Comparison of ENCODE assay signal across 11 cellular contexts in genomic region chr22:38309614-38310517, GRCh38. TPM values are rescaled to one million over a fixed set of nuclear protein-coding genes. Genes with fewer than 3 reads are reported as not detected.
A peak's percentile ranks its signal among the peaks of the same experiment; 100 is the strongest.
DNase-seq lines count a peak whose midpoint lies in the region; ATAC-seq and TF ChIP-seq lines count a peak whose summit lies in the region.
"Had no signal": no experiment of that assay in that cellular context is flagged by ENCODE, and none has a peak within 500 bp of the region (broad histone marks: within the 10 kb centered on the region; RNA-seq: fewer than 3 reads in every experiment).

No MANE protein-coding gene starts in this region.

- TF ChIP-seq CTCF in esophagus muscularis mucosa (IDR thresholded peaks at IDR 0.05), result no peak
- no peak for TF ChIP-seq CTCF in nephron progenitor cell (IDR thresholded peaks at IDR 0.05)

- H3K27me3 Mint-ChIP-seq in activated naive CD8-positive, alpha-beta T cell, result no peaks in the 10 kb centered on the region
- H3K27me3 Mint-ChIP-seq in activated naive CD8-positive, alpha-beta T cell treated with anti-CD3 and anti-CD28 coated beads, Interleukin-2, amount 50 U/mL, for 24 hours, result no peaks in the 10 kb centered on the region
- peaks cover 3% of the 10 kb centered on the region for H3K27me3 Mint-ChIP-seq in nephron progenitor cell (ENCODE audit: low read depth, poor library complexity)
- H3K27me3 Mint-ChIP-seq: effector memory CD8-positive, alpha-beta T cell had no signal

- 52% methylated on average over 16 of the region's 18 CpGs for WGBS in esophagus muscularis mucosa
- 23 to 29% methylated on average over 18 of the region's 18 CpGs for WGBS in aorta, 2 donors

- no peak for TF ChIP-seq POLR2A in esophagus muscularis mucosa (IDR thresholded peaks at IDR 0.05; ENCODE audit: low read depth)

- H3K27ac ChIP-seq in esophagus muscularis mucosa (replicated peaks in 1 of 4) (peak overlapping the region; percentile 98 to 100 (median 99)), aorta (ENCODE audit: low read depth in 1 of 2, low read length in 2 of 2) (peak overlapping the region; percentile 24 to 79)
- H3K27ac ChIP-seq: KMS-11 had no signal

- H3K27me3 ChIP-seq in esophagus muscularis mucosa (no peaks in the 10 kb centered on the region), aorta (ENCODE audit: control insufficient read depth in 1 of 2, insufficient read depth in 2 of 2, low read length in 1 of 2) (no peaks in the 10 kb centered on the region)

- H3K36me3 Mint-ChIP-seq in activated naive CD8-positive, alpha-beta T cell, result peaks cover 2% of the 10 kb centered on the region
- peaks cover 23% of the 10 kb centered on the region for H3K36me3 Mint-ChIP-seq in activated naive CD8-positive, alpha-beta T cell treated with anti-CD3 and anti-CD28 coated beads, Interleukin-2, amount 50 U/mL, for 24 hours (ENCODE audit: low read depth)
- peaks cover 46% of the 10 kb centered on the region for H3K36me3 Mint-ChIP-seq in nephron progenitor cell (ENCODE audit: low read depth)

- ATAC-seq in activated naive CD8-positive, alpha-beta T cell treated with anti-CD3 and anti-CD28 coated beads, Interleukin-2, amount 50 U/mL, for 24 hours, result no peak
- peak; percentile 45 for ATAC-seq in aorta (ENCODE audit: low FRiP score)
- no peak for ATAC-seq in GM18867 (IDR thresholded peaks at IDR 0.05; ENCODE audit: unreplicated experiment)
- no peak for ATAC-seq in HG03432 (IDR thresholded peaks at IDR 0.05; ENCODE audit: unreplicated experiment)
- ATAC-seq: effector memory CD8-positive, alpha-beta T cell had no signal

- H3K4me3 Mint-ChIP-seq in activated naive CD8-positive, alpha-beta T cell, result no peak overlapping the region
- no peak overlapping the region for H3K4me3 Mint-ChIP-seq in activated naive CD8-positive, alpha-beta T cell treated with anti-CD3 and anti-CD28 coated beads, Interleukin-2, amount 50 U/mL, for 24 hours
- no peak overlapping the region for H3K4me3 Mint-ChIP-seq in nephron progenitor cell
- H3K4me3 Mint-ChIP-seq: effector memory CD8-positive, alpha-beta T cell had no signal

- H3K4me1 ChIP-seq in esophagus muscularis mucosa (peaks cover 91 to 100% (median 98%) of the 10 kb centered on the region in 4 donors), aorta (ENCODE audit: control insufficient read depth in 1 of 2, insufficient read depth in 2 of 2, low read length in 2 of 2) (peaks cover 2 to 3% of the 10 kb centered on the region in 2 donors)

- no peaks in the 10 kb centered on the region for H3K9me3 Mint-ChIP-seq in activated naive CD8-positive, alpha-beta T cell (ENCODE audit: low read depth)
- H3K9me3 Mint-ChIP-seq in activated naive CD8-positive, alpha-beta T cell treated with anti-CD3 and anti-CD28 coated beads, Interleukin-2, amount 50 U/mL, for 24 hours, result no peaks in the 10 kb centered on the region
- H3K9me3 Mint-ChIP-seq in nephron progenitor cell, result no peaks in the 10 kb centered on the region
- H3K9me3 Mint-ChIP-seq: effector memory CD8-positive, alpha-beta T cell had no signal

- intact Hi-C loops in esophagus muscularis mucosa (cut with DNase I), result loop anchor here (5.0 kb wide), 1 partner anchor 38 kb away; the partner anchor contains the start of gene TMEM184B
- intact Hi-C loops in aorta (cut with DNase I), result loop anchor here in 1 of 2 donors (10.0 kb wide), 1 partner anchor 105 kb away; the partner anchor contains the start of gene MAFF

- H3K36me3 ChIP-seq in esophagus muscularis mucosa, result peaks cover 0 to 50% (median 21%) of the 10 kb centered on the region in 4 donors
- no peaks in the 10 kb centered on the region for H3K36me3 ChIP-seq in aorta (ENCODE audit: control insufficient read depth in 1 of 2, insufficient read depth in 2 of 2, low read length in 1 of 2)

- DNase-seq in activated naive CD8-positive, alpha-beta T cell treated with anti-CD3 and anti-CD28 coated beads, Interleukin-2, amount 50 U/mL, for 24 hours, result no peak
- DNase-seq in esophagus muscularis mucosa (ENCODE audit: extremely low spot score) (no peak), nephron progenitor cell (no peak), aorta (no peak)
- no peak for DNase-seq in activated effector memory CD4-positive, alpha-beta T cell treated with anti-CD3 and anti-CD28 coated beads, Interleukin-2, amount 50 U/mL, for 16 hours
- DNase-seq: activated CD8-positive, alpha-beta memory T cell treated with anti-CD3 and anti-CD28 coated beads, Interleukin-2, amount 50 U/mL, for 4 hours; effector memory CD8-positive, alpha-beta T cell had no signal

- H3K9me3 ChIP-seq in esophagus muscularis mucosa, result no peaks in the 10 kb centered on the region
- no peaks in the 10 kb centered on the region for H3K9me3 ChIP-seq in aorta (ENCODE audit: control insufficient read depth, low read length)

- peaks cover 53% of the 10 kb centered on the region for H3K4me1 Mint-ChIP-seq in activated naive CD8-positive, alpha-beta T cell (ENCODE audit: low read depth)
- peaks cover 61% of the 10 kb centered on the region for H3K4me1 Mint-ChIP-seq in activated naive CD8-positive, alpha-beta T cell treated with anti-CD3 and anti-CD28 coated beads, Interleukin-2, amount 50 U/mL, for 24 hours
- peaks cover 85% of the 10 kb centered on the region for H3K4me1 Mint-ChIP-seq in nephron progenitor cell

- TF ChIP-seq EP300 in esophagus muscularis mucosa (IDR thresholded peaks at IDR 0.05), result no peak

- peak overlapping the region in 2 of 4 donors; percentile 5 to 12 for H3K4me3 ChIP-seq in esophagus muscularis mucosa
- no peak overlapping the region for H3K4me3 ChIP-seq in aorta (ENCODE audit: low read length in 2 of 2)

- peak overlapping the region; percentile 64 for H3K27ac Mint-ChIP-seq in activated naive CD8-positive, alpha-beta T cell
- no peak overlapping the region for H3K27ac Mint-ChIP-seq in activated naive CD8-positive, alpha-beta T cell treated with anti-CD3 and anti-CD28 coated beads, Interleukin-2, amount 50 U/mL, for 24 hours
- H3K27ac Mint-ChIP-seq in nephron progenitor cell, result peak overlapping the region; percentile 61

RNA-seq across cellular contexts. Expression of gene CSNK1E, which starts 7.4 kb away (rescaled TPM):
- total RNA-seq in esophagus muscularis mucosa, result 100 to 1,000 TPM in 1 of 4 donors, 10 to 100 TPM in 3; 67.9 to 102 (median 91.7) TPM
- total RNA-seq in aorta, result 100 to 1,000 TPM; 144 to 167 TPM
- 100 to 1,000 TPM in 1 of 2 donors, 10 to 100 TPM in 1; 37.4 to 160 TPM for polyA plus RNA-seq in aorta

RNA-seq across cellular contexts. Expression of gene TMEM184B, which starts 37.1 kb away (rescaled TPM):
- total RNA-seq in esophagus muscularis mucosa, result 100 to 1,000 TPM in 1 of 4 donors, 10 to 100 TPM in 3; 39.4 to 108 (median 75.3) TPM
- total RNA-seq in aorta, result 10 to 100 TPM; 96.3 to 96.9 TPM
- polyA plus RNA-seq in aorta, result 10 to 100 TPM; 17.2 to 46.8 TPM
